Comparison of ENCODE assay signal across 9 cellular contexts in the genomic region with DNA sequence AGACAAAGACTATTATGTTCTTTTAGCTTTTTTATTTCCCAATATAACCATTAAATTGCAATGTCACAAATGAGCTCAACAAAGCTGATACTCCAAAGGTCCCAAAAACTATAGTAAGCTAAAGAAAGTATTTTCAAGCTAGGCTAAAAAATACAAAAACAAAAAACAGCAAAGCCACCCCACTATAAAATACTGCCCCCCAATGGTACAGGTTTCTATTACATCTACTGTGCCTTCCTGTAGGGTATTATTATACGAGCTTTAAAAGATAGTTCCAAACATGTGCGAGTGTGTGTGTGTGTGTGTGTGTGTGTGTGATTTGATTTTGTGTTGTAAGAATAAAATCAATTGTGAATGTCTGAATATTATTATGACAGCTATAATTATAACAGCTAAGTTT. TPM values are rescaled to one million over a fixed set of nuclear protein-coding genes. Genes with fewer than 3 reads are reported as not detected.
A peak's percentile ranks its signal among the peaks of the same experiment; 100 is the strongest.
DNase-seq lines count a peak whose midpoint lies in the region; ATAC-seq, FAIRE-seq and TF ChIP-seq lines count a peak whose summit lies in the region.
"Had no signal": no experiment of that assay in that cellular context is flagged by ENCODE, and none has a peak within 500 bp of the region (broad histone marks: within the 10 kb centered on the region; RNA-seq: fewer than 3 reads in every experiment).

No MANE protein-coding gene starts in this region.

- ATAC-seq in HG02981 (IDR thresholded peaks at IDR 0.05; ENCODE audit: unreplicated experiment), result no peak

- H3K27ac ChIP-seq in RWPE1 (no peak overlapping the region), tibial artery (no peak overlapping the region)

- H3K36me3 ChIP-seq in GM06990 (ENCODE audit: control insufficient read depth, insufficient read depth, low read length) (no peaks in the 10 kb centered on the region), tibial artery (no peaks in the 10 kb centered on the region)

- CTCF ChIA-PET in RWPE1 (lab: Yijun Ruan, JAX), result interaction anchor here (0.5 to 2.4 kb wide), 11 partner anchors 9 to 1517 kb away, joined by 3 to 9 read pairs (median 4); no protein-coding TSS in a partner anchor

- POLR2A ChIA-PET in RWPE1 (lab: Yijun Ruan, JAX; ENCODE audit: low non-redundant PET), result no interaction called here

- DNase-seq in AG08395 (ENCODE audit: low spot score) (peak; percentile 7), GM06990 (ENCODE audit: extremely low read depth, insufficient read length) (no peak), RWPE1 (ENCODE audit: low spot score) (peak; percentile 5), foreskin fibroblast (peak in 1 of 2 donors; percentile 13), G401 (ENCODE audit: low spot score) (no peak), frontal cortex (ENCODE audit: low spot score in 2 of 2) (no peak), tibial artery (no peak)
- DNase-seq: nucleus accumbens had no signal

- FAIRE-seq in frontal cortex (lab: Jason Lieb, UNC), result no peak

- in situ Hi-C loops in G401 (cut with HindIII; ENCODE audit: low sequenced_read_pairs), result no loop called here

- no peak overlapping the region for H3K4me3 ChIP-seq in GM06990 (replicated peaks; ENCODE audit: low read depth, low read length)
- H3K4me3 ChIP-seq in foreskin fibroblast (ENCODE audit: low read depth in 1 of 2, low read length in 2 of 2), result no peak overlapping the region
- no peak overlapping the region for H3K4me3 ChIP-seq in tibial artery

- intact Hi-C loops in tibial artery (cut with DNase I; ENCODE audit: low total_unique reads), result no loop called here

- no peaks in the 10 kb centered on the region for H3K4me1 ChIP-seq in tibial artery

- no peaks in the 10 kb centered on the region for H3K9me3 ChIP-seq in tibial artery

- no peaks in the 10 kb centered on the region for H3K27me3 ChIP-seq in GM06990 (replicated peaks; ENCODE audit: control insufficient read depth, insufficient read depth, low read length)
- H3K27me3 ChIP-seq in tibial artery, result no peaks in the 10 kb centered on the region

- TF ChIP-seq CTCF in GM06990 (IDR thresholded peaks at IDR 0.05; ENCODE audit: insufficient read depth, low read length, poor library complexity, severe bottlenecking), result peak; percentile 50
- TF ChIP-seq CTCF in RWPE1 (conservative IDR thresholded peaks at IDR 0.05; ENCODE audit: low read depth), result 0 out of 2 replicates have a peak, but pooled peaks have one; percentile 8
- TF ChIP-seq CTCF in foreskin fibroblast (IDR thresholded peaks at IDR 0.05; ENCODE audit: low read depth, low read length), result peak; percentile 23
- TF ChIP-seq CTCF in tibial artery (IDR thresholded peaks at IDR 0.05), result no peak

RNA-seq across cellular contexts. Expression of a gene that starts 1.1 kb away (rescaled TPM):
- total RNA-seq in G401 (2014; rRNA removed; shearing (Covaris generic)), result not detected in 2 replicates
- not detected for total RNA-seq in frontal cortex

Comparison
In these comparisons a context has a peak if more than half of its experiments do, and no peak if none do; other contexts are left out.
1. DNase-seq: peak in AG08395 (single experiment) and RWPE1 (single experiment); none in GM06990 (single experiment), G401 (single experiment), frontal cortex (0 of 2) and tibial artery (0 of 2).
2. CTCF ChIP-seq: peak in GM06990 (single experiment), RWPE1 (single experiment) and foreskin fibroblast (single experiment); none in tibial artery (0 of 2).